Comparison of ENCODE assay signal across 13 cellular contexts in the genomic region with DNA sequence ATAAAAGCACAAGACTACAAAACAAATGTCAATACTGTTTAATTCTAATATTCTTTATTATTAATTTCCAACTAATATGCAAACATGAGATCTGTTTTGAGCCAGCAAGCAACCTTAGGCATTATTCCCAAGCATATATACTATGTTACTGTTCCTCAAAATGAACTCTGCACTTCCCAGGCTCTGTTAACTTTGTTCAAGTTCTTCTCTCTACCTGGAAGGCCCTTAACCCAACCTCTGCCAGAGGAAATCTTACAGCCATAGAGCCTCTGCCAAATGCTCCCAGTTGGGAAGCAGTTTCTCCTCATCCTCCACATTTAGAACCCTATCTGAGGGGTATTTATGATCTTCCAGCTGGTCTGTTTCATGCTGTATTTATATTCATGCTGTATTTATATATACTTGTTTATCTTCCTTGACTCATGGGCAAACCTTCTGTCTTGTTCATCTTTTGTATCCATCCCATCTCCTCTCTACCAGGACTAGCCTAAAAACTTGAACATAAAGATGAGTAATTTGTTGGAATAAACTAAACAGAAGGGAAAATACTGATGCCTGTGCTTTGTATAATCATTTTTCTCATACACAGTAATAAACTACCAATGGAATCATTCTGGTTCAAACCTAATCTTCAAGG. TPM values are rescaled to one million over a fixed set of nuclear protein-coding genes. Genes with fewer than 3 reads are reported as not detected.
DNase-seq lines count a peak whose midpoint lies in the region; ATAC-seq, FAIRE-seq and TF ChIP-seq lines count a peak whose summit lies in the region.
"Had no signal": no experiment of that assay in that cellular context is flagged by ENCODE, and none has a peak within 500 bp of the region (broad histone marks: within the 10 kb centered on the region; RNA-seq: fewer than 3 reads in every experiment).

No MANE protein-coding gene starts in this region.

- peak overlapping the region; percentile 85 for H3K4me3 ChIP-seq in OCI-LY3 (ENCODE audit: low read length)
- H3K4me3 ChIP-seq in fibroblast of villous mesenchyme (ENCODE audit: low read depth, low read length), result no peak overlapping the region
- H3K4me3 ChIP-seq in small intestine (ENCODE audit: low read depth in 1 of 2, low read length in 2 of 2), result no peak overlapping the region

- peaks cover 51% of the 10 kb centered on the region for H3K4me1 Mint-ChIP-seq in activated T-cell treated with anti-CD3 and anti-CD28 coated beads, Interleukin-2, amount 50 U/mL, for 72 hours (ENCODE audit: low read depth)

- no peak for FAIRE-seq in small intestine (lab: Jason Lieb, UNC)
- FAIRE-seq: GM18507, islet of Langerhans had no signal

- H3K79me2 ChIP-seq in OCI-LY3 (ENCODE audit: low read length), result peaks cover 100% of the 10 kb centered on the region

- no peaks in the 10 kb centered on the region for H3K9me3 ChIP-seq in OCI-LY3 (ENCODE audit: insufficient read depth, low read length)
- no peaks in the 10 kb centered on the region for H3K9me3 ChIP-seq in small intestine (ENCODE audit: control insufficient read depth, low read depth)

- H4K20me1 ChIP-seq in OCI-LY3 (ENCODE audit: insufficient read depth, low read length), result peaks cover 93% of the 10 kb centered on the region

- H3K4me3 Mint-ChIP-seq in activated T-cell treated with anti-CD3 and anti-CD28 coated beads, Interleukin-2, amount 50 U/mL, for 72 hours, result peak overlapping the region in 1 of 2 donors; percentile 92

- H3K4me2 ChIP-seq in OCI-LY3 (ENCODE audit: low read length), result peak overlapping the region; percentile 70

- H3K36me3 Mint-ChIP-seq in activated T-cell treated with anti-CD3 and anti-CD28 coated beads, Interleukin-2, amount 50 U/mL, for 72 hours (ENCODE audit: insufficient read depth in 2 of 2), result peaks cover 16 to 31% of the 10 kb centered on the region in 2 donors

- no peak overlapping the region for H2AFZ ChIP-seq in OCI-LY3 (ENCODE audit: low read depth, low read length)

- TF ChIP-seq CTCF in OCI-LY3 (IDR thresholded peaks at IDR 0.05; ENCODE audit: low read depth, low read length) (no peak), fibroblast of villous mesenchyme (IDR thresholded peaks at IDR 0.05; ENCODE audit: insufficient read depth, low read depth, low read length) (no peak)

- no peak for DNase-seq in activated T-cell treated with anti-CD3 and anti-CD28 coated beads, Interleukin-2, amount 50 U/mL, for 72 hours
- DNase-seq in activated T-cell treated with anti-CD3 and anti-CD28 coated beads, Interleukin-2, amount 50 U/mL, for 48 hours, result no peak
- DNase-seq in fibroblast of villous mesenchyme (ENCODE audit: low read depth), result peak; percentile 34
- peak; percentile 24 for DNase-seq in small intestine
- no peak for DNase-seq in activated gamma-delta T cell treated with Interleukin-2 at 50 U/mL for 16 hours
- DNase-seq in mesenteric fat pad (ENCODE audit: low spot score), result no peak
- DNase-seq: activated CD4-positive, alpha-beta T cell treated with anti-CD3 and anti-CD28 coated beads for 48 hours; KG1 had no signal

- peaks cover 34% of the 10 kb centered on the region for H3K4me1 ChIP-seq in OCI-LY3 (ENCODE audit: low read length)
- peaks cover 4 to 14% of the 10 kb centered on the region in 2 donors for H3K4me1 ChIP-seq in small intestine (ENCODE audit: control insufficient read depth in 2 of 2, insufficient read depth in 1 of 2, low read depth in 1 of 2, low read length in 1 of 2)

- ATAC-seq in activated T-cell treated with anti-CD3 and anti-CD28 coated beads, Interleukin-2, amount 50 U/mL, for 72 hours (replicated peaks in 1 of 2), result no peak
- ATAC-seq in GM21367 (IDR thresholded peaks at IDR 0.05; ENCODE audit: unreplicated experiment), result no peak
- ATAC-seq: SK-N-SH treated with all-trans-retinoic acid at 6 μM for 48 hours had no signal

- peak overlapping the region; percentile 98 for H3K9ac ChIP-seq in OCI-LY3 (ENCODE audit: low read length)

- H3K27me3 ChIP-seq in OCI-LY3 (ENCODE audit: low read depth, low read length), result no peaks in the 10 kb centered on the region
- H3K27me3 ChIP-seq in small intestine (ENCODE audit: control insufficient read depth in 2 of 2, insufficient read depth in 2 of 2, low read length in 2 of 2), result no peaks in the 10 kb centered on the region

- H3K27ac ChIP-seq in OCI-LY3 (ENCODE audit: low read length), result peak overlapping the region; percentile 92
- H3K27ac ChIP-seq in small intestine (ENCODE audit: low read depth in 1 of 2, low read length in 1 of 2), result no peak overlapping the region

- no peaks in the 10 kb centered on the region for H3K9me3 Mint-ChIP-seq in activated T-cell treated with anti-CD3 and anti-CD28 coated beads, Interleukin-2, amount 50 U/mL, for 72 hours

- no peaks in the 10 kb centered on the region for H3K27me3 Mint-ChIP-seq in activated T-cell treated with anti-CD3 and anti-CD28 coated beads, Interleukin-2, amount 50 U/mL, for 72 hours (ENCODE audit: low read depth)

- H3K36me3 ChIP-seq in OCI-LY3 (replicated peaks; ENCODE audit: low read depth, low read length) (peaks cover 96% of the 10 kb centered on the region), small intestine (ENCODE audit: control insufficient read depth in 2 of 2, insufficient read depth in 2 of 2, low read length in 2 of 2) (peaks cover 3 to 12% of the 10 kb centered on the region in 2 donors)

- peak overlapping the region; percentile 96 for H3K27ac Mint-ChIP-seq in activated T-cell treated with anti-CD3 and anti-CD28 coated beads, Interleukin-2, amount 50 U/mL, for 72 hours

RNA-seq across cellular contexts. Expression of a gene that starts 5.3 kb away (rescaled TPM):
- total RNA-seq in activated T-cell treated with anti-CD3 and anti-CD28 coated beads, Interleukin-2, amount 50 U/mL, for 72 hours, result 100 to 1,000 TPM in 1 of 2 donors, 10 to 100 TPM in 1; 86.2 to 110 TPM
- total RNA-seq in fibroblast of villous mesenchyme (35.4 and 76.0 TPM in 2 replicates), mesenteric fat pad (139 TPM)
- polyA plus RNA-seq in small intestine, result 10 to 100 TPM; 39.2 to 65.3 (median 47.6) TPM

Comparison
In these comparisons a context has a peak if more than half of its experiments do, and no peak if none do; other contexts are left out.
1. DNase-seq: peak in fibroblast of villous mesenchyme (single experiment) and small intestine (single experiment); none in activated T-cell treated with anti-CD3 and anti-CD28 coated beads, Interleukin-2, amount 50 U/mL, for 72 hours (0 of 2), activated T-cell treated with anti-CD3 and anti-CD28 coated beads, Interleukin-2, amount 50 U/mL, for 48 hours (0 of 2), activated gamma-delta T cell treated with Interleukin-2 at 50 U/mL for 16 hours (single experiment) and mesenteric fat pad (single experiment).